In the genomic region with DNA sequence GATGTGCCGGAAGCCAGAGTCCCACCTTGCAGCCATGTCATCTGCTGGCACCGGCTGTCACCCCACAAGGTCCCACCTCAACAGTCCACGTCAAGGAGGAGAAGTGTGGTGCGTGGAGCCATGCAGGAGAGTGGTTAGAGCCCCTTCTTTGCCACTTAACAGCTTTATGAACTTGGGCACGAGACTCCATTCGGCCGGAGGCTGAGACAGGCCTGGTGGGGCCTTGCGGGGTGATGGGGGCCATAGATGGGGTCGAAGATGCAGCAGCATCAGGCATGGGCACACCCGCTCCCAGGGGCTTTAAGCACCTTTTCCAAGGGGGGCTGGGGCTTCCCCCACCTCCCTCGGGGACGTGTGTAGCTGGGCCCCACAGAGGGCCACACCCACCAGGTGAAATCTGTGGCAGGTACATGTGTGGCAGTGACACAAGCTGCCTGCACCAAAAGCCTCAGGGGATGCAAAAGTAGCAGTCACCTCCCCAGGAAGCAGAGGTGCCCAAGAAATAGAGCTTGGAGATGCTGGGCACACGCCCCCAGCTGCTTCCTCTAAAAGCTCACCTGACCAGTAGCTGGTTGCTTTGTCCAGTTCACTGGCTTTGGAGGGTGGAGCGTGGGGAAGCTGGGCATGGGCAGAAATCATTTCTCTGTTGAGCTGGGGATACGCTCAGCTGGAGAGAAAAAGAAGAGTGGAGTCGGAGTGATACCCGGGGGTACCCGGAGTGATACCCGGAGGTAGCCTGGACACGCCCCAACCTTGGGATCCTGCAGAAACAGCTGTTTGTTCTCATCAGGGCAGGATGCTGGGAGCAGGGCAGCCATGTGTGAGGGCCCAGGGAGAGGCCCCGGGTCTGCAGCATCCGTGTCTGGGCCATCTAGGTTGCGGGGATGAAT, we compare ENCODE assay signal across 27 cellular contexts.
DNase-seq lines count a peak whose midpoint lies in the region; ATAC-seq and TF ChIP-seq lines count a peak whose summit lies in the region.
"Had no signal": no experiment of that assay in that cellular context is flagged by ENCODE, and none has a peak within 500 bp of the region (broad histone marks: within the 10 kb centered on the region; RNA-seq: fewer than 3 reads in every experiment).

No MANE protein-coding gene starts in this region.

- DNase-seq in right atrium auricular region (ENCODE audit: low spot score) (peak; percentile 23), Right ventricle myocardium inferior (ENCODE audit: missing footprints) (no peak), islet precursor cell (peak; percentile 35), sigmoid colon (peak; percentile 57), vagina (ENCODE audit: extremely low spot score in 2 of 2) (peak; percentile 61 to 77), NCI-H1436 treated with DMSO at 0.1 percent for 48 hours (lab: John Stamatoyannopoulos, UW) (no peak), T-helper 1 cell (no peak)
- DNase-seq: activated CD4-positive, alpha-beta T cell treated with anti-CD3 and anti-CD28 coated beads for 48 hours; cortex of kidney; DND-41; Kasumi-1; kidney glomerular epithelial cell; midbrain; NCI-H1048; NCI-H1930; NCI-H345; nephron progenitor cell; OCI-M1; SIG-M5; stimulated activated CD4-positive, alpha-beta T cell treated with anti-CD3 and anti-CD28 coated beads, Interleukin-2, amount 100 ng/mL, for 24 hours; stimulated activated naive CD4-positive, alpha-beta T cell treated with Interleukin-2 at 50 U/mL for 16 hours had no signal

- no peaks in the 10 kb centered on the region for H3K27me3 ChIP-seq in right atrium auricular region
- no peaks in the 10 kb centered on the region for H3K27me3 ChIP-seq in sigmoid colon
- H3K27me3 ChIP-seq in vagina = no peaks in the 10 kb centered on the region
- H3K27me3 ChIP-seq: BLaER1 treated with 17β-estradiol and CSF1 and Interleukin-3, amounts not matched to agents 10 nM and 100 nM; body of pancreas; tibial nerve had no signal

- TF ChIP-seq CTCF in right atrium auricular region (IDR thresholded peaks at IDR 0.05) (no peak), sigmoid colon (IDR thresholded peaks at IDR 0.05) (no peak), vagina (IDR thresholded peaks at IDR 0.05) (no peak)

- H3K9me3 ChIP-seq in right atrium auricular region (no peaks in the 10 kb centered on the region), sigmoid colon (no peaks in the 10 kb centered on the region), vagina (no peaks in the 10 kb centered on the region)
- H3K9me3 ChIP-seq: BLaER1 treated with 17β-estradiol and CSF1 and Interleukin-3, amounts not matched to agents 10 nM and 100 nM; body of pancreas had no signal

- no peak for TF ChIP-seq EP300 in sigmoid colon (IDR thresholded peaks at IDR 0.05)

- no peak overlapping the region for H3K27ac ChIP-seq in right atrium auricular region
- no peak overlapping the region for H3K27ac ChIP-seq in sigmoid colon
- H3K27ac ChIP-seq in vagina = no peak overlapping the region
- H3K27ac ChIP-seq: BLaER1 treated with 17β-estradiol and CSF1 and Interleukin-3, amounts not matched to agents 10 nM and 100 nM; body of pancreas; tibial nerve had no signal

- H3K4me3 ChIP-seq in right atrium auricular region (no peak overlapping the region), sigmoid colon (no peak overlapping the region), vagina (no peak overlapping the region)
- H3K4me3 ChIP-seq: BLaER1 treated with 17β-estradiol and CSF1 and Interleukin-3, amounts not matched to agents 10 nM and 100 nM; body of pancreas; GM12878; tibial nerve had no signal

- 91 to 95% methylated on average over 23 of the region's 23 CpGs for WGBS in sigmoid colon, 2 donors

- intact Hi-C loops in Right ventricle myocardium inferior (cut with DNase I) = no loop called here
- intact Hi-C loops in sigmoid colon (cut with DNase I) = no loop called here
- intact Hi-C loops in vagina (cut with DNase I) = no loop called here

- ATAC-seq in Right ventricle myocardium inferior (no peak), GM21447 (IDR thresholded peaks at IDR 0.05; ENCODE audit: unreplicated experiment) (no peak)
- ATAC-seq: body of pancreas, GM12878, T-cell had no signal

- TF ChIP-seq POLR2A in sigmoid colon (IDR thresholded peaks at IDR 0.05) (no peak), vagina (IDR thresholded peaks at IDR 0.05) (no peak)

- H3K4me1 ChIP-seq in right atrium auricular region (no peaks in the 10 kb centered on the region), sigmoid colon (no peaks in the 10 kb centered on the region), vagina (no peaks in the 10 kb centered on the region)
- H3K4me1 ChIP-seq: BLaER1 treated with 17β-estradiol and CSF1 and Interleukin-3, amounts not matched to agents 10 nM and 100 nM; body of pancreas; tibial nerve had no signal

- no peaks in the 10 kb centered on the region for H3K36me3 ChIP-seq in right atrium auricular region
- H3K36me3 ChIP-seq in sigmoid colon = peaks cover 0 to 21% (median 6%) of the 10 kb centered on the region in 4 donors
- H3K36me3 ChIP-seq in vagina = peaks cover 0 to 6% of the 10 kb centered on the region in 2 donors

Comparison
In these comparisons a context has a peak if more than half of its experiments do, and no peak if none do; other contexts are left out.
1. DNase-seq: peak in right atrium auricular region (single experiment), islet precursor cell (single experiment), sigmoid colon (single experiment) and vagina (2 of 2); none in Right ventricle myocardium inferior (single experiment), NCI-H1436 treated with DMSO at 0.1 percent for 48 hours (single experiment) and T-helper 1 cell (0 of 5).